ENCODE assay signal across 8 cellular contexts in genomic region chr22:40196628-40197027, GRCh38. TPM values are rescaled to one million over a fixed set of nuclear protein-coding genes. Genes with fewer than 3 reads are reported as not detected.
DNase-seq lines count a peak whose midpoint lies in the region; ATAC-seq and TF ChIP-seq lines count a peak whose summit lies in the region.

No MANE protein-coding gene starts in this region.

- H3K27ac ChIP-seq in ascending aorta = peak overlapping the region; percentile 47 to 62

- H3K27me3 ChIP-seq in MG63 = no peaks in the 10 kb centered on the region
- no peaks in the 10 kb centered on the region for H3K27me3 ChIP-seq in ascending aorta

- intact Hi-C loops in ascending aorta (cut with DNase I) = loop anchor here (2.0 to 5.0 kb wide), 2 partner anchors 18 to 81 kb away; no protein-coding TSS in a partner anchor
- intact Hi-C loops in mucosa of descending colon (cut with DNase I, micrococcal nuclease) = no loop called here

- H3K4me1 ChIP-seq in ascending aorta = peaks cover 4 to 25% of the 10 kb centered on the region in 2 donors
- H3K4me1 ChIP-seq in mucosa of descending colon (ENCODE audit: low read depth) = peaks cover 4% of the 10 kb centered on the region

- TF ChIP-seq CTCF in ascending aorta (IDR thresholded peaks at IDR 0.05) (no peak), mucosa of descending colon (IDR thresholded peaks at IDR 0.05) (no peak)

- DNase-seq in AG20443 (ENCODE audit: low spot score) = peak; percentile 72
- peak; percentile 69 for DNase-seq in MG63
- DNase-seq in ascending aorta (ENCODE audit: low spot score in 2 of 2) = peak in 1 of 2 donors; percentile 76
- DNase-seq in mucosa of descending colon = no peak
- DNase-seq in GDM1 (lab: John Stamatoyannopoulos, UW) = no peak
- no peak for DNase-seq in iPS-NIHi7 (ENCODE audit: extremely low spot score)

- H3K36me3 ChIP-seq in MG63 (no peaks in the 10 kb centered on the region), ascending aorta (no peaks in the 10 kb centered on the region), mucosa of descending colon (ENCODE audit: low read depth) (no peaks in the 10 kb centered on the region)

- H3K9me3 ChIP-seq in MG63 (no peaks in the 10 kb centered on the region), ascending aorta (no peaks in the 10 kb centered on the region), mucosa of descending colon (no peaks in the 10 kb centered on the region)

- ATAC-seq in mucosa of descending colon (peak; percentile 61), GM21515 (IDR thresholded peaks at IDR 0.05; ENCODE audit: unreplicated experiment) (no peak), HG03025 (IDR thresholded peaks at IDR 0.05; ENCODE audit: low FRiP score, unreplicated experiment) (no peak)

- 0 out of 2 replicates have a peak overlapping the region, but pooled peaks have one; percentile 6 for H3K4me3 ChIP-seq in MG63
- peak overlapping the region in 1 of 2 donors; percentile 20 for H3K4me3 ChIP-seq in ascending aorta
- H3K4me3 ChIP-seq in mucosa of descending colon = no peak overlapping the region

RNA-seq across cellular contexts. Expression of gene TNRC6B, which starts 18.9 kb away (rescaled TPM):
- 4.2 and 5.1 TPM in 2 replicates for total RNA-seq in MG63 (2014; rRNA removed; shearing (Covaris generic); ENCODE audit: low replicate concordance)
- total RNA-seq in ascending aorta = 22.4 TPM
- total RNA-seq in mucosa of descending colon = 10 to 100 TPM; 58.6 to 72.9 (median 58.9) TPM

Comparison
In these comparisons a context has a peak if more than half of its experiments do, and no peak if none do; other contexts are left out.
1. DNase-seq: peak in AG20443 (single experiment) and MG63 (single experiment); none in mucosa of descending colon (0 of 3), GDM1 (single experiment) and iPS-NIHi7 (single experiment).